In the genomic region with DNA sequence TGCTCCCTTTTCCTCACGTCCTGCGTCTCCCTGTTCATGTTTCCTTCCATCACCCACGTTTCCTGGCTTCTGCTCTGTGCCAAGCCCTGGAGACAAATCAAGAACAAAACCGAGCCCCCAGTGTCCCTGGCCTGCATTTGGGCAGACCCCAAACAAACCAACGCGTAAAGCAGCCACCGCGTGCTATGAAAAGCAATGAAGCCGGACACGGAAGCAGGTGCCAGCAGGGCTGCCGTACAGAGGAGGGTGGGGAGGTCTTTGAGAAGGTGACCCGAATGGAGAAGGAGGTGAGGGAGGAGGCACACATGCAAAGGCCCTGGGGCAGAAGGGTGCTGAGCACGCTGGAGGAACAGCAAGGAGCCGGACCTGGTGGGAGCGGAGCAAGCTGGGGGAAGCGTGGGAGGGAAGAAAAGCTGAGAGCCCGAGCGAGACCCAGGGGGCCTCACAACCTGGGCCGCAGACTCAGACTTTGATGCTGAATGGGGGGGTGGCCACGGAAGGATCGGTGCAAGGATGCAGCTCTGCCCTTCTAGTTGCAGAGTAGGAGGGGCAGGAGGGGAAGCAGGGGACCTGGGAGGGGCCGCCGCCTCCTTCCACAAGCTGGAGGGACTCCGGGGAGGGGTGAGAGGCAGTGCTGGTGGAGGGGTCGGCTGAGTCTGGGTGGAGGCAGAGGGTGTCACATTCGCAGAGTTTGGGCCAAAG, we compare ENCODE assay signal across 18 cellular contexts. TPM values are rescaled to one million over a fixed set of nuclear protein-coding genes. Genes with fewer than 3 reads are reported as not detected.
"Had no signal": no experiment of that assay in that cellular context is flagged by ENCODE, and none has a peak within 500 bp of the region (broad histone marks: within the 10 kb centered on the region; RNA-seq: fewer than 3 reads in every experiment).

No MANE protein-coding gene starts in this region.

- H3K27ac Mint-ChIP-seq: activated T-cell treated with anti-CD3 and anti-CD28 coated beads, Interleukin-2, amount 50 U/mL, for 72 hours; stimulated activated memory B cell treated with anti-CD40 and anti-IgM and Interleukin-4, amounts not matched to agents 10 μg/mL and 1 μg/mL and 100 μg/mL, for 72 hours; T-helper 2 cell treated with Interferon-gamma antibody and Interleukin-4, amounts not matched to agents 5 μg/mL and 100 μg/mL, for 36 hours had no signal

- ATAC-seq: activated CD4-positive, CD25-positive, alpha-beta regulatory T cell treated with anti-CD3 and anti-CD28 coated beads, Interleukin-2, amount 50 U/mL, for 24 hours; activated T-cell treated with anti-CD3 and anti-CD28 coated beads, Interleukin-2, amount 50 U/mL, for 72 hours; right cardiac atrium; stimulated activated memory B cell treated with anti-CD40 and anti-IgM and Interleukin-4, amounts not matched to agents 10 μg/mL and 1 μg/mL and 100 μg/mL, for 72 hours had no signal

- H3K27me3 ChIP-seq: gastrocnemius medialis had no signal

- H3K9me3 Mint-ChIP-seq: activated T-cell treated with anti-CD3 and anti-CD28 coated beads, Interleukin-2, amount 50 U/mL, for 72 hours; stimulated activated memory B cell treated with anti-CD40 and anti-IgM and Interleukin-4, amounts not matched to agents 10 μg/mL and 1 μg/mL and 100 μg/mL, for 72 hours; T-helper 2 cell treated with Interferon-gamma antibody and Interleukin-4, amounts not matched to agents 5 μg/mL and 100 μg/mL, for 36 hours had no signal

- DNase-seq: activated CD4-positive, alpha-beta T cell treated with anti-CD3 and anti-CD28 coated beads, Interleukin-2, amount 50 U/mL, for 48 hours; activated T-cell treated with anti-CD3 and anti-CD28 coated beads, Interleukin-2, amount 50 U/mL, for 72 hours; caudate nucleus; cortex of kidney; effector CD8-positive, alpha-beta T cell; gastrocnemius medialis; kidney glomerular epithelial cell; stimulated activated CD4-positive, alpha-beta T cell treated with anti-CD3 and anti-CD28 coated beads, Interleukin-1b, Interleukin-23, amount 100 ng/mL, for 48 hours; trophoblast cell had no signal

- H3K36me3 ChIP-seq: gastrocnemius medialis had no signal

- H3K27me3 Mint-ChIP-seq: stimulated activated memory B cell treated with anti-CD40 and anti-IgM and Interleukin-4, amounts not matched to agents 10 μg/mL and 1 μg/mL and 100 μg/mL, for 72 hours had no signal

- H3K9me3 ChIP-seq: gastrocnemius medialis had no signal

RNA-seq across cellular contexts. Expression of a gene that starts 42.1 kb away (rescaled TPM):
- total RNA-seq: fibroblast of lung, gastrocnemius medialis, liver, mesenteric fat pad, myocyte, posterior vena cava, right cardiac atrium had no signal
- polyA plus RNA-seq: fibroblast of lung, liver, right cardiac atrium had no signal

RNA-seq across cellular contexts. Expression of a gene that starts 56.9 kb away (rescaled TPM):
- total RNA-seq: activated T-cell treated with anti-CD3 and anti-CD28 coated beads, Interleukin-2, amount 50 U/mL, for 72 hours; fibroblast of lung; gastrocnemius medialis; mesenteric fat pad; myocyte; posterior vena cava; right cardiac atrium had no signal
- polyA plus RNA-seq: fibroblast of lung, liver, right cardiac atrium had no signal
